8 cellular contexts compared by ENCODE assay signal in genomic region chr17:28726396-28726911, GRCh38. TPM values are rescaled to one million over a fixed set of nuclear protein-coding genes. Genes with fewer than 3 reads are reported as not detected.
DNase-seq lines count a peak whose midpoint lies in the region; ATAC-seq and TF ChIP-seq lines count a peak whose summit lies in the region.

No MANE protein-coding gene starts in this region.

- H3K23ac ChIP-seq in H9 (ENCODE audit: insufficient read length, low read depth, low read length) = no peak overlapping the region

- H4K5ac ChIP-seq in H9 (ENCODE audit: insufficient read length, low read depth, low read length) = no peak overlapping the region

- H3K27me3 Mint-ChIP-seq in CD8-positive, alpha-beta T cell (ENCODE audit: low read depth) = no peaks in the 10 kb centered on the region
- no peaks in the 10 kb centered on the region; the same call in 1 of the 2 replicates for H3K27me3 Mint-ChIP-seq in H9 (ENCODE audit: low read depth)
- no peaks in the 10 kb centered on the region for H3K27me3 Mint-ChIP-seq in activated CD4-positive, alpha-beta memory T cell treated with anti-CD3 and anti-CD28 coated beads, Interleukin-2, amount 10 ng/mL, durations not matched to agents 7 days and 5 days
- peaks cover 21% of the 10 kb centered on the region for H3K27me3 Mint-ChIP-seq in endothelial cell (ENCODE audit: unreplicated experiment)

- POLR2A ChIA-PET in CD8-positive, alpha-beta T cell (lab: Charles Lee) = interaction anchor here (1.0 to 6.8 kb wide), 15 partner anchors 14 to 410 kb away, joined by 3 to 187 read pairs (median 5); partner anchors contain the start of genes BLTP2, FLOT2, PHF12 and PROCA1
- POLR2A ChIA-PET in activated CD4-positive, alpha-beta memory T cell treated with anti-CD3 and anti-CD28 coated beads, Interleukin-2, amount 10 ng/mL, durations not matched to agents 7 days and 5 days (lab: Charles Lee) = interaction anchor here (0.6 to 15.7 kb wide), 21 partner anchors 11 to 568 kb away, joined by 3 to 426 read pairs (median 8); partner anchors contain the start of genes BLTP2, DHRS13, FAM222B and FLOT2

- peaks cover 20% of the 10 kb centered on the region for H3K23me2 ChIP-seq in H9 (ENCODE audit: insufficient read length, low read depth, low read length, poor library complexity, severe bottlenecking)

- ATAC-seq in CD8-positive, alpha-beta T cell = peak; percentile 22

- H3K36me3 ChIP-seq in CD8-positive, alpha-beta T cell (ENCODE audit: insufficient read depth, low read length) = peaks cover 32% of the 10 kb centered on the region
- H3K36me3 ChIP-seq in muscle layer of duodenum (ENCODE audit: control insufficient read depth in 1 of 2, insufficient read depth in 2 of 2, low read length in 2 of 2) = peaks cover 29 to 39% of the 10 kb centered on the region in 2 donors
- peaks cover 33% of the 10 kb centered on the region for H3K36me3 ChIP-seq in suprapubic skin

- no CpG with 5 or more reads among the region's 52 CpGs for WGBS in H9 (ENCODE audit: extremely low coverage, insufficient read length, low lambda C conversion rate)
- no CpG with 5 or more reads among the region's 52 CpGs for WGBS in suprapubic skin

- peak overlapping the region; percentile 97 for H3K4me3 Mint-ChIP-seq in CD8-positive, alpha-beta T cell
- H3K4me3 Mint-ChIP-seq in H9 (peak overlapping the region; percentile 95 to 96), endothelial cell (ENCODE audit: unreplicated experiment) (peak overlapping the region; percentile 93)
- H3K4me3 Mint-ChIP-seq in activated CD4-positive, alpha-beta memory T cell treated with anti-CD3 and anti-CD28 coated beads, Interleukin-2, amount 10 ng/mL, durations not matched to agents 7 days and 5 days = peak overlapping the region; percentile 95

- no peak for TF ChIP-seq CTCF in CD8-positive, alpha-beta T cell (IDR thresholded peaks at IDR 0.05)
- TF ChIP-seq CTCF in H9 (conservative IDR thresholded peaks at IDR 0.05) (no peak), endothelial cell (IDR thresholded peaks at IDR 0.05; ENCODE audit: unreplicated experiment) (no peak), suprapubic skin (IDR thresholded peaks at IDR 0.05) (no peak)

- H2BK5ac ChIP-seq in H9 (ENCODE audit: insufficient read length, low read length) = no peak overlapping the region

- no peaks in the 10 kb centered on the region for H3K9me3 ChIP-seq in CD8-positive, alpha-beta T cell (ENCODE audit: low read length)
- H3K9me3 ChIP-seq in H9 (ENCODE audit: control insufficient read depth, low read depth, low read length) (no peaks in the 10 kb centered on the region), muscle layer of duodenum (ENCODE audit: control insufficient read depth in 1 of 2, low read length in 2 of 2) (no peaks in the 10 kb centered on the region), suprapubic skin (no peaks in the 10 kb centered on the region)

- H2BK20ac ChIP-seq in H9 (ENCODE audit: low read depth, low read length, poor library complexity, severe bottlenecking) = no peak overlapping the region

- H3K4ac ChIP-seq in H9 (ENCODE audit: low read depth, low read length) = no peak overlapping the region

- peak overlapping the region; percentile 58 for H3K9ac ChIP-seq in H9 (ENCODE audit: extremely low read depth, insufficient read length, low read length)

- H3K27ac Mint-ChIP-seq in CD8-positive, alpha-beta T cell = peak overlapping the region; percentile 99
- H3K27ac Mint-ChIP-seq in H9 (peak overlapping the region; percentile 98 to 99 (median 99); a peak in 4 of 7 replicates), endothelial cell (ENCODE audit: unreplicated experiment) (no peak overlapping the region)
- H3K27ac Mint-ChIP-seq in activated CD4-positive, alpha-beta memory T cell treated with anti-CD3 and anti-CD28 coated beads, Interleukin-2, amount 10 ng/mL, durations not matched to agents 7 days and 5 days = peak overlapping the region; percentile 98

- no peak overlapping the region for H3T11ph ChIP-seq in H9 (ENCODE audit: low read length)

- H3K4me1 Mint-ChIP-seq in CD8-positive, alpha-beta T cell (ENCODE audit: low read depth) = peaks cover 60% of the 10 kb centered on the region
- H3K4me1 Mint-ChIP-seq in H9 = peaks cover 31 to 42% of the 10 kb centered on the region in 2 experiments
- peaks cover 63% of the 10 kb centered on the region for H3K4me1 Mint-ChIP-seq in activated CD4-positive, alpha-beta memory T cell treated with anti-CD3 and anti-CD28 coated beads, Interleukin-2, amount 10 ng/mL, durations not matched to agents 7 days and 5 days
- peaks cover 21% of the 10 kb centered on the region for H3K4me1 Mint-ChIP-seq in endothelial cell (ENCODE audit: unreplicated experiment)

- H3K27me3 ChIP-seq in CD8-positive, alpha-beta T cell (ENCODE audit: insufficient read depth, low read length) = no peaks in the 10 kb centered on the region
- H3K27me3 ChIP-seq in H9 (ENCODE audit: insufficient read depth, low read length) (no peaks in the 10 kb centered on the region), muscle layer of duodenum (ENCODE audit: low read depth, low read length) (no peaks in the 10 kb centered on the region), suprapubic skin (no peaks in the 10 kb centered on the region)

- H3K4me2 ChIP-seq in H9 (ENCODE audit: insufficient read depth, insufficient read length, low read length) = peak overlapping the region; percentile 79

- no peak overlapping the region for H4K8ac ChIP-seq in H9 (replicated peaks; ENCODE audit: insufficient read length, low read depth, low read length)

- no peak overlapping the region for H3K27ac ChIP-seq in CD8-positive, alpha-beta T cell (ENCODE audit: low read depth, low read length)
- H3K27ac ChIP-seq in H9 (ENCODE audit: insufficient read length, low read depth, low read length) (no peak overlapping the region), muscle layer of duodenum (ENCODE audit: low read length) (no peak overlapping the region), suprapubic skin (peak overlapping the region; percentile 99)

- no peak for TF ChIP-seq EP300 in suprapubic skin (IDR thresholded peaks at IDR 0.05)

- H3K4me1 ChIP-seq in CD8-positive, alpha-beta T cell (ENCODE audit: insufficient read depth, low read length) = peaks cover 38% of the 10 kb centered on the region
- 0 out of 2 replicates have a peak, but pooled peaks cover 5% of the 10 kb centered on the region for H3K4me1 ChIP-seq in H9 (ENCODE audit: insufficient read depth, low read length)
- peaks cover 7 to 38% of the 10 kb centered on the region in 2 donors for H3K4me1 ChIP-seq in muscle layer of duodenum (ENCODE audit: control insufficient read depth in 1 of 2, insufficient read depth in 2 of 2, low read length in 2 of 2)
- peaks cover 76% of the 10 kb centered on the region for H3K4me1 ChIP-seq in suprapubic skin

- H3K9me3 Mint-ChIP-seq in CD8-positive, alpha-beta T cell = no peaks in the 10 kb centered on the region
- H3K9me3 Mint-ChIP-seq in H9 (no peaks in the 10 kb centered on the region; a peak in 2 of 5 replicates), endothelial cell (ENCODE audit: unreplicated experiment) (no peaks in the 10 kb centered on the region)
- H3K9me3 Mint-ChIP-seq in activated CD4-positive, alpha-beta memory T cell treated with anti-CD3 and anti-CD28 coated beads, Interleukin-2, amount 10 ng/mL, durations not matched to agents 7 days and 5 days = no peaks in the 10 kb centered on the region

- H3K18ac ChIP-seq in H9 (ENCODE audit: insufficient read length, low read depth, low read length) = no peak overlapping the region

- CTCF ChIA-PET in CD8-positive, alpha-beta T cell (lab: Charles Lee) = interaction anchor here (0.6 to 15.3 kb wide), 49 partner anchors 9 to 810 kb away, joined by 3 to 532 read pairs (median 5); partner anchors contain the start of genes DHRS13, FAM222B, FLOT2 and PHF12
- CTCF ChIA-PET in activated CD4-positive, alpha-beta memory T cell treated with anti-CD3 and anti-CD28 coated beads, Interleukin-2, amount 10 ng/mL, durations not matched to agents 7 days and 5 days (lab: Charles Lee) = interaction anchor here (0.7 to 7.2 kb wide), 45 partner anchors 10 to 411 kb away, joined by 3 to 458 read pairs (median 5); partner anchors contain the start of genes BLTP2, DHRS13, FAM222B and FLOT2

- no peak overlapping the region for H2BK12ac ChIP-seq in H9 (ENCODE audit: insufficient read length, low read depth, low read length)

- no peak overlapping the region for H2AFZ ChIP-seq in H9 (ENCODE audit: low read length)

- H3K36me3 Mint-ChIP-seq in CD8-positive, alpha-beta T cell = peaks cover 40% of the 10 kb centered on the region
- peaks cover 28 to 38% (median 32%) of the 10 kb centered on the region in 3 experiments; a peak in 6 of 7 replicates for H3K36me3 Mint-ChIP-seq in H9 (ENCODE audit: insufficient read depth in 1 of 3, low read depth in 3 of 3)
- peaks cover 44% of the 10 kb centered on the region for H3K36me3 Mint-ChIP-seq in activated CD4-positive, alpha-beta memory T cell treated with anti-CD3 and anti-CD28 coated beads, Interleukin-2, amount 10 ng/mL, durations not matched to agents 7 days and 5 days (ENCODE audit: low read depth)
- H3K36me3 Mint-ChIP-seq in endothelial cell (ENCODE audit: low read depth, unreplicated experiment) = peaks cover 29% of the 10 kb centered on the region

- no peak overlapping the region for H2BK15ac ChIP-seq in H9 (ENCODE audit: low read depth, low read length)

- TF ChIP-seq POLR2A in suprapubic skin (IDR thresholded peaks at IDR 0.05) = peak in 1 of 2 donors; percentile 33

- H3K79me1 ChIP-seq in H9 (ENCODE audit: insufficient read depth, low read depth, low read length, poor library complexity, severe bottlenecking) = peaks cover 3% of the 10 kb centered on the region

- no peak overlapping the region for H2BK120ac ChIP-seq in H9 (ENCODE audit: low read depth, low read length, poor library complexity, severe bottlenecking)

- peak in 6 of 7 experiments; percentile 42 to 68 (median 54) for DNase-seq in CD8-positive, alpha-beta T cell
- DNase-seq in H9 = peak; percentile 90
- peak; percentile 19 for DNase-seq in NCI-H524 treated with DMSO at 0.1 percent for 48 hours (lab: John Stamatoyannopoulos, UW)
- DNase-seq in activated CD4-positive, alpha-beta memory T cell treated with anti-CD3 and anti-CD28 coated beads, Interleukin-2, amount 10 ng/mL, durations not matched to agents 7 days and 5 days = peak; percentile 82
- peak; percentile 52 for DNase-seq in endothelial cell (ENCODE audit: low spot score)
- DNase-seq in suprapubic skin (ENCODE audit: low spot score in 2 of 2) = no peak
- no peak for DNase-seq in AG20443 (ENCODE audit: low spot score)

- H3K4me3 ChIP-seq in CD8-positive, alpha-beta T cell (ENCODE audit: low read depth, low read length) = peak overlapping the region; percentile 92
- H3K4me3 ChIP-seq in muscle layer of duodenum (ENCODE audit: low read depth in 1 of 2, low read length in 2 of 2) (peak overlapping the region; percentile 62 to 79), suprapubic skin (peak overlapping the region; percentile 89)

- no peak overlapping the region for H2AK5ac ChIP-seq in H9 (ENCODE audit: insufficient read length, low read length)

- H4K20me1 ChIP-seq in H9 (ENCODE audit: control insufficient read depth, insufficient read depth, insufficient read length) = no peaks in the 10 kb centered on the region

- 0 out of 2 replicates have a peak overlapping the region, but pooled peaks have one; percentile 53 for H3K14ac ChIP-seq in H9 (ENCODE audit: insufficient read depth, low read length)

- intact Hi-C loops in CD8-positive, alpha-beta T cell (cut with DNase I, micrococcal nuclease) = loop anchor here (2.0 to 10.0 kb wide), 10 partner anchors 36 to 566 kb away; partner anchors contain the start of genes BLTP2 (in 1 of the 2), DHRS13 (in 1 of the 2), FAM222B (in 1 of the 2) and NUFIP2 (in 1 of the 2)

- no peak overlapping the region for H3K56ac ChIP-seq in H9 (ENCODE audit: insufficient read length, low read depth, low read length)

- H3K79me2 ChIP-seq in H9 (ENCODE audit: insufficient read depth, low read length) = peaks cover 3% of the 10 kb centered on the region; the same call in 1 of the 2 replicates

- no peak overlapping the region for H4K91ac ChIP-seq in H9 (ENCODE audit: insufficient read length, low read depth, low read length)

RNA-seq across cellular contexts. Expression of gene TLCD1, which starts 0.4 kb away (rescaled TPM):
- total RNA-seq in CD8-positive, alpha-beta T cell = 1 to 10 TPM in 1 of 2 experiments, under 1 TPM in 1; 0.73 to 1.1 TPM
- 46.4 and 50.7 TPM in 2 replicates for total RNA-seq in H9 (2021)
- 1 to 10 TPM; 1.4 to 2.3 TPM for total RNA-seq in activated CD4-positive, alpha-beta memory T cell treated with anti-CD3 and anti-CD28 coated beads, Interleukin-2, amount 10 ng/mL, durations not matched to agents 7 days and 5 days
- total RNA-seq in endothelial cell (ENCODE audit: unreplicated experiment) = 2.4 TPM
- total RNA-seq in suprapubic skin = 10 to 100 TPM in 3 of 4 donors, 1 to 10 TPM in 1; 6.9 to 25.0 (median 17.0) TPM

RNA-seq across cellular contexts. Expression of gene NEK8, which starts 2.1 kb away (rescaled TPM):
- 1 to 10 TPM; 3.4 to 3.6 TPM for total RNA-seq in CD8-positive, alpha-beta T cell
- total RNA-seq in H9 (2021) (16.6 and 18.8 TPM in 2 replicates), endothelial cell (ENCODE audit: unreplicated experiment) (6.7 TPM), suprapubic skin (1 to 10 TPM; 1.9 to 8.1 (median 6.0) TPM)
- total RNA-seq in activated CD4-positive, alpha-beta memory T cell treated with anti-CD3 and anti-CD28 coated beads, Interleukin-2, amount 10 ng/mL, durations not matched to agents 7 days and 5 days = 1 to 10 TPM; 2.5 to 3.5 TPM

RNA-seq across cellular contexts. Expression of gene RPL23A, which starts 6.7 kb away (rescaled TPM):
- total RNA-seq in CD8-positive, alpha-beta T cell = 1,000 to 10,000 TPM; 3,569 to 3,587 TPM
- total RNA-seq in H9 (2021) (2,008 and 2,053 TPM in 2 replicates), endothelial cell (ENCODE audit: unreplicated experiment) (1,525 TPM), suprapubic skin (100 to 1,000 TPM; 528 to 947 (median 789) TPM)
- 1,000 to 10,000 TPM; 1,962 to 2,028 TPM for total RNA-seq in activated CD4-positive, alpha-beta memory T cell treated with anti-CD3 and anti-CD28 coated beads, Interleukin-2, amount 10 ng/mL, durations not matched to agents 7 days and 5 days

RNA-seq across cellular contexts. Expression of gene RAB34, which starts 8.8 kb away (rescaled TPM):
- 10 to 100 TPM; 13.9 to 14.1 TPM for total RNA-seq in CD8-positive, alpha-beta T cell
- 189 and 190 TPM in 2 replicates for total RNA-seq in H9 (2021)
- total RNA-seq in activated CD4-positive, alpha-beta memory T cell treated with anti-CD3 and anti-CD28 coated beads, Interleukin-2, amount 10 ng/mL, durations not matched to agents 7 days and 5 days = 1 to 10 TPM; 6.5 to 7.4 TPM
- 72.0 TPM for total RNA-seq in endothelial cell (ENCODE audit: unreplicated experiment)
- total RNA-seq in suprapubic skin = 10 to 100 TPM; 60.7 to 96.1 (median 77.6) TPM

RNA-seq across cellular contexts. Expression of gene PROCA1, which starts 14.8 kb away (rescaled TPM):
- total RNA-seq in CD8-positive, alpha-beta T cell = 1 to 10 TPM; 2.0 to 2.8 TPM
- 14.2 and 15.0 TPM in 2 replicates for total RNA-seq in H9 (2021)
- total RNA-seq in activated CD4-positive, alpha-beta memory T cell treated with anti-CD3 and anti-CD28 coated beads, Interleukin-2, amount 10 ng/mL, durations not matched to agents 7 days and 5 days = 1 to 10 TPM; 6.2 to 7.4 TPM
- 12.0 TPM for total RNA-seq in endothelial cell (ENCODE audit: unreplicated experiment)
- total RNA-seq in suprapubic skin = 1 to 10 TPM in 1 of 4 donors, under 1 TPM in 1, not detected in 2; 0.36 to 6.2 TPM

Comparison
In these comparisons a context has a peak if more than half of its experiments do, and no peak if none do; other contexts are left out.
1. DNase-seq: peak in CD8-positive, alpha-beta T cell (6 of 7), H9 (single experiment), NCI-H524 treated with DMSO at 0.1 percent for 48 hours (single experiment), activated CD4-positive, alpha-beta memory T cell treated with anti-CD3 and anti-CD28 coated beads, Interleukin-2, amount 10 ng/mL, durations not matched to agents 7 days and 5 days (single experiment) and endothelial cell (single experiment); none in suprapubic skin (0 of 2) and AG20443 (single experiment).
2. Peak in every context shown above with its lines, with median percentiles within 50 percentile points of each other: H3K4me3 ChIP-seq and H3K4me3 Mint-ChIP-seq.